29 cellular contexts compared by ENCODE assay signal in genomic region chr13:44058067-44058466, GRCh38.
"Had no signal": no experiment of that assay in that cellular context is flagged by ENCODE, and none has a peak within 500 bp of the region (broad histone marks: within the 10 kb centered on the region; RNA-seq: fewer than 3 reads in every experiment).

No MANE protein-coding gene starts in this region.

- H3K4me3 ChIP-seq: MG63, Peyer's patch had no signal

- H3K4me1 ChIP-seq: Peyer's patch had no signal

- H3K27me3 ChIP-seq: brain microvascular endothelial cell, MG63, Peyer's patch had no signal

- H3K9me3 ChIP-seq: MG63, Peyer's patch had no signal

- H3K36me3 ChIP-seq: brain microvascular endothelial cell, MG63, Peyer's patch, WERI-Rb-1 had no signal

- H3K27ac ChIP-seq: brain microvascular endothelial cell, Peyer's patch, WERI-Rb-1 had no signal

- DNase-seq: activated CD4-positive, alpha-beta T cell treated with anti-CD3 and anti-CD28 coated beads, Interleukin-2, amount 10 ng/mL, durations not matched to agents 24 days and 14 days; activated CD4-positive, alpha-beta T cell treated with anti-CD3 and anti-CD28 coated beads, Interleukin-2, amount 50 U/mL, for 4 hours; activated CD4-positive, CD25-positive, alpha-beta regulatory T cell; activated CD8-positive, alpha-beta T cell treated with anti-CD3 and anti-CD28 coated beads for 36 hours; activated gamma-delta T cell; activated naive CD4-positive, alpha-beta T cell treated with Interleukin-2 at 50 U/mL for 16 hours; activated naive CD8-positive, alpha-beta T cell treated with anti-CD3 and anti-CD28 coated beads, Interleukin-2, amount 10 ng/mL, durations not matched to agents 7 days and 5 days; activated T-cell treated with anti-CD3 and anti-CD28 coated beads, Interleukin-2, amount 50 U/mL, for 1 hour; amygdala; brain microvascular endothelial cell; central memory CD4-positive, alpha-beta T cell; Kasumi-1; KG1; MG63; NCI-H1048; NCI-H1436 treated with DMSO at 0.1 percent for 48 hours; NCI-H2029 treated with DMSO at 0.1 percent for 48 hours; NCI-H2107; NCI-H2171 treated with DMSO at 0.1 percent for 48 hours; NCI-H226; PC-3; Peyer's patch; RPMI8226; SIG-M5; SW 1271; T-helper 1 cell; T-helper 2 cell; T-helper 9 cell; WERI-Rb-1 had no signal

- ATAC-seq: activated CD8-positive, alpha-beta T cell treated with anti-CD3 and anti-CD28 coated beads for 36 hours; PC-3 had no signal
